20 cellular contexts compared by ENCODE assay signal in genomic region chr5:127216906-127217675, GRCh38.
DNase-seq lines count a peak whose midpoint lies in the region; TF ChIP-seq lines count a peak whose summit lies in the region.
"Had no signal": no experiment of that assay in that cellular context is flagged by ENCODE, and none has a peak within 500 bp of the region (broad histone marks: within the 10 kb centered on the region; RNA-seq: fewer than 3 reads in every experiment).

No MANE protein-coding gene starts in this region.

- H3K4me3 ChIP-seq in thyroid gland (replicated peaks in 1 of 3) (no peak overlapping the region), A673 (ENCODE audit: low read depth, low read length, poor library complexity, severe bottlenecking) (no peak overlapping the region)
- H3K4me3 ChIP-seq: breast epithelium, esophagus muscularis mucosa, left ventricle myocardium inferior, ovary, transverse colon had no signal

- POLR2A ChIA-PET in A673 (lab: Charles Lee; ENCODE audit: low non-redundant PET), result no interaction called here

- peak; percentile 15 for DNase-seq in NCI-H748 (lab: John Stamatoyannopoulos, UW; ENCODE audit: unreplicated experiment)
- no peak for DNase-seq in NCI-H748 treated with DMSO at 0.1 percent for 48 hours (lab: John Stamatoyannopoulos, UW)
- peak; percentile 40 for DNase-seq in amniotic epithelial cell (ENCODE audit: low read depth)
- DNase-seq in kidney tubule cell (ENCODE audit: low spot score), result peak; percentile 39
- peak; percentile 75 for DNase-seq in thyroid gland
- no peak for DNase-seq in cardiac septum (ENCODE audit: low spot score)
- no peak for DNase-seq in A673 (ENCODE audit: low spot score)
- no peak for DNase-seq in H4 (ENCODE audit: low spot score)
- DNase-seq: activated CD4-positive, alpha-beta T cell treated with anti-CD3 and anti-CD28 coated beads for 48 hours; activated naive CD8-positive, alpha-beta T cell treated with anti-CD3 and anti-CD28 coated beads, Interleukin-2, amount 10 ng/mL, durations not matched to agents 7 days and 5 days; left ventricle myocardium inferior; NCI-H1436 treated with DMSO at 0.1 percent for 48 hours; NK-92 treated with Interleukin-12 subunit alpha and Interleukin-12 subunit beta, amount 100 ng/mL, for 24 hours; ovary; stimulated activated CD4-positive, alpha-beta T cell treated with anti-CD3 and anti-CD28 coated beads, Interleukin-2, amount 100 ng/mL, for 24 hours; stimulated activated naive CD8-positive, alpha-beta T cell treated with anti-CD3 and anti-CD28 coated beads, Interleukin-15, Interleukin-2, amounts not matched to agents 100 U/mL and 50 U/mL, for 24 hours; transverse colon had no signal

- TF ChIP-seq POLR2A in thyroid gland (IDR thresholded peaks at IDR 0.05), result no peak

- no peak overlapping the region for H3K27ac ChIP-seq in thyroid gland
- no peak overlapping the region for H3K27ac ChIP-seq in A673 (ENCODE audit: low read depth, low read length, poor library complexity, severe bottlenecking)
- H3K27ac ChIP-seq: breast epithelium, esophagus muscularis mucosa, left ventricle myocardium inferior, ovary, RWPE1, transverse colon had no signal

- TF ChIP-seq CTCF in thyroid gland (IDR thresholded peaks at IDR 0.05), result peak in 4 of 6 experiments; percentile 3 to 55 (median 24)
- no peak for TF ChIP-seq CTCF in A673 (conservative IDR thresholded peaks at IDR 0.05; ENCODE audit: low read depth, low read length)

- peaks cover 0 to 9% of the 10 kb centered on the region in 2 donors for H3K4me1 ChIP-seq in thyroid gland
- no peaks in the 10 kb centered on the region for H3K4me1 ChIP-seq in A673 (ENCODE audit: insufficient read depth, low read length, poor library complexity, severe bottlenecking)
- H3K4me1 ChIP-seq: breast epithelium, esophagus muscularis mucosa, left ventricle myocardium inferior, transverse colon had no signal

- intact Hi-C loops in thyroid gland (cut with DNase I) (no loop called here), cardiac septum (cut with DNase I) (no loop called here), A673 (cut with micrococcal nuclease; ENCODE audit: unreplicated experiment) (no loop called here)

- H3K9me3 ChIP-seq in thyroid gland (no peaks in the 10 kb centered on the region), A673 (ENCODE audit: low read depth, low read length, poor library complexity, severe bottlenecking) (no peaks in the 10 kb centered on the region)
- H3K9me3 ChIP-seq: breast epithelium, ovary, transverse colon had no signal

- CTCF ChIA-PET in A673 (lab: Charles Lee), result no interaction called here

- H3K27me3 ChIP-seq in thyroid gland (no peaks in the 10 kb centered on the region), A673 (replicated peaks; ENCODE audit: insufficient read depth, low read depth, low read length, poor library complexity) (no peaks in the 10 kb centered on the region)
- H3K27me3 ChIP-seq: breast epithelium, esophagus muscularis mucosa, ovary, transverse colon had no signal

- H3K36me3 ChIP-seq in thyroid gland (no peaks in the 10 kb centered on the region), A673 (ENCODE audit: insufficient read depth, low read length, poor library complexity, severe bottlenecking) (no peaks in the 10 kb centered on the region)
- H3K36me3 ChIP-seq: breast epithelium, esophagus muscularis mucosa, left ventricle myocardium inferior, ovary, transverse colon had no signal

- WGBS in thyroid gland, 2 donors, result 49 to 56% methylated on average over 3 of the region's 3 CpGs

- no TSS peak for BruUV-seq in A673 (replicated peaks; lab: Mats Ljungman, UMichigan)

Comparison
In these comparisons a context has a peak if more than half of its experiments do, and no peak if none do; other contexts are left out.
1. DNase-seq: peak in NCI-H748 (single experiment), amniotic epithelial cell (single experiment), kidney tubule cell (single experiment) and thyroid gland (2 of 2); none in NCI-H748 treated with DMSO at 0.1 percent for 48 hours (single experiment), cardiac septum (single experiment), A673 (single experiment) and H4 (single experiment).